Comparison of ENCODE assay signal across 29 cellular contexts in the genomic region with DNA sequence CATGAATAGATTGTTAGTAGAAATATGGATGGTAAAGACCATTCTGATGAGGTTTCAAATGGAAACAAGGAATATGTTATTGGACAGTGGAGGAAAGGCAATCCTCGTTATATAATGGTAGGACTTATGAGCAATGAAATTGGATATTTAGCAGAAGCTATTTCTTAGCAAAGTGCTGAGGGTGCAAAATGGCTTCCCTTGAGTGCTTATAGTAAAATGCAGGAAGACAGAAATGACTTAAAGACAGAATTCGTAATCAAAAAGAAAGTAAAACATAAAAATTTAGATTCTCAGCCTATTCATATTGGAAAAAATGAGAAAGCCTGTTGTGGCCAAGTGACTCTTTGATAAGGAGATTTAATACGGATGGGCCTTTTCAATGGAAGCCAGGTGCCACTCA.
"Had no signal": no experiment of that assay in that cellular context is flagged by ENCODE, and none has a peak within 500 bp of the region (broad histone marks: within the 10 kb centered on the region; RNA-seq: fewer than 3 reads in every experiment).

No MANE protein-coding gene starts in this region.

- H3K27ac ChIP-seq: breast epithelium, cardiac muscle cell, colonic mucosa, epithelial cell of prostate, esophagus squamous epithelium, heart right ventricle, WERI-Rb-1 had no signal

- ATAC-seq: activated naive CD4-positive, alpha-beta T cell treated with anti-CD3 and anti-CD28 coated beads, Interleukin-2, amount 50 U/mL, for 72 hours; gastroesophageal sphincter; heart right ventricle; T-helper 17 cell had no signal

- DNase-seq: activated B cell treated with CpG ODN at 0.5 μM for 24 hours; activated CD4-positive, alpha-beta memory T cell treated with anti-CD3 and anti-CD28 coated beads, Interleukin-2, amount 10 ng/mL, durations not matched to agents 7 days and 5 days; activated CD4-positive, alpha-beta T cell treated with anti-CD3 and anti-CD28 coated beads for 4 hours; activated CD4-positive, alpha-beta T cell treated with anti-CD3 and anti-CD28 coated beads, Interleukin-2, amount 10 ng/mL, durations not matched to agents 7 days and 5 days; activated CD4-positive, alpha-beta T cell treated with anti-CD3 and anti-CD28 coated beads, Interleukin-2, amount 50 U/mL, for 4 hours; activated effector memory CD4-positive, alpha-beta T cell treated with anti-CD3 and anti-CD28 coated beads, Interleukin-2, amount 50 U/mL, for 16 hours; activated naive CD4-positive, alpha-beta T cell treated with anti-CD3 and anti-CD28 coated beads, Interleukin-2, amount 10 ng/mL, durations not matched to agents 7 days and 5 days; activated naive CD8-positive, alpha-beta T cell treated with anti-CD3 and anti-CD28 coated beads, Interleukin-2, amount 10 ng/mL, durations not matched to agents 7 days and 5 days; activated T-cell treated with anti-CD3 and anti-CD28 coated beads, Interleukin-2, amount 50 U/mL, for 48 hours; central memory CD4-positive, alpha-beta T cell; cerebellar nuclear complex; colonic mucosa; effector CD8-positive, alpha-beta T cell; esophagus squamous epithelium; foreskin melanocyte; heart right ventricle; T-helper 1 cell; T-helper 17 cell; T1000; WERI-Rb-1 had no signal

- H3K36me3 ChIP-seq: ascending aorta, breast epithelium, cardiac muscle cell, colonic mucosa, esophagus squamous epithelium, gastroesophageal sphincter, heart right ventricle, WERI-Rb-1 had no signal

- H3K9me3 ChIP-seq: ascending aorta, colonic mucosa, esophagus squamous epithelium had no signal

- H3K4me3 Mint-ChIP-seq: activated B cell treated with CpG ODN at 0.5 μM for 24 hours; activated CD4-positive, alpha-beta memory T cell treated with anti-CD3 and anti-CD28 coated beads, Interleukin-2, amount 10 ng/mL, durations not matched to agents 7 days and 5 days; activated CD4-positive, alpha-beta T cell treated with anti-CD3 and anti-CD28 coated beads, Interleukin-2, amount 10 ng/mL, durations not matched to agents 7 days and 5 days; activated naive CD4-positive, alpha-beta T cell treated with anti-CD3 and anti-CD28 coated beads, Interleukin-2, amount 10 ng/mL, durations not matched to agents 7 days and 5 days; activated naive CD8-positive, alpha-beta T cell treated with anti-CD3 and anti-CD28 coated beads, Interleukin-2, amount 10 ng/mL, durations not matched to agents 7 days and 5 days; brain; T-helper 17 cell; T-helper 2 cell treated with Interferon-gamma antibody and Interleukin-4, amounts not matched to agents 5 μg/mL and 100 μg/mL, for 36 hours had no signal

- H3K36me3 Mint-ChIP-seq: activated naive CD4-positive, alpha-beta T cell treated with anti-CD3 and anti-CD28 coated beads, Interleukin-2, amount 10 ng/mL, durations not matched to agents 7 days and 5 days; activated naive CD4-positive, alpha-beta T cell treated with anti-CD3 and anti-CD28 coated beads, Interleukin-2, amount 50 U/mL, for 72 hours; brain had no signal

- H3K27me3 Mint-ChIP-seq: activated B cell treated with CpG ODN at 0.5 μM for 24 hours; activated CD4-positive, alpha-beta T cell treated with anti-CD3 and anti-CD28 coated beads, Interleukin-2, amount 10 ng/mL, durations not matched to agents 7 days and 5 days; activated naive CD4-positive, alpha-beta T cell treated with anti-CD3 and anti-CD28 coated beads, Interleukin-2, amount 10 ng/mL, durations not matched to agents 7 days and 5 days; activated naive CD8-positive, alpha-beta T cell treated with anti-CD3 and anti-CD28 coated beads, Interleukin-2, amount 10 ng/mL, durations not matched to agents 7 days and 5 days; brain had no signal

- H3K9me3 Mint-ChIP-seq: activated CD4-positive, alpha-beta memory T cell treated with anti-CD3 and anti-CD28 coated beads, Interleukin-2, amount 10 ng/mL, durations not matched to agents 7 days and 5 days; activated CD4-positive, alpha-beta T cell treated with anti-CD3 and anti-CD28 coated beads, Interleukin-2, amount 10 ng/mL, durations not matched to agents 7 days and 5 days had no signal

- H3K27ac Mint-ChIP-seq: activated B cell treated with CpG ODN at 0.5 μM for 24 hours; activated CD4-positive, alpha-beta memory T cell treated with anti-CD3 and anti-CD28 coated beads, Interleukin-2, amount 10 ng/mL, durations not matched to agents 7 days and 5 days; activated CD4-positive, alpha-beta T cell treated with anti-CD3 and anti-CD28 coated beads, Interleukin-2, amount 10 ng/mL, durations not matched to agents 7 days and 5 days; activated naive CD4-positive, alpha-beta T cell treated with anti-CD3 and anti-CD28 coated beads, Interleukin-2, amount 10 ng/mL, durations not matched to agents 7 days and 5 days; activated naive CD4-positive, alpha-beta T cell treated with anti-CD3 and anti-CD28 coated beads, Interleukin-2, amount 50 U/mL, for 72 hours; activated naive CD8-positive, alpha-beta T cell treated with anti-CD3 and anti-CD28 coated beads, Interleukin-2, amount 10 ng/mL, durations not matched to agents 7 days and 5 days; brain; T-helper 17 cell; T-helper 2 cell treated with Interferon-gamma antibody and Interleukin-4, amounts not matched to agents 5 μg/mL and 100 μg/mL, for 36 hours had no signal

- FAIRE-seq: endometrium had no signal

- H3K4me3 ChIP-seq: ascending aorta, breast epithelium, cardiac muscle cell, colonic mucosa, esophagus squamous epithelium, gastroesophageal sphincter, heart right ventricle had no signal

- H3K4me1 Mint-ChIP-seq: activated B cell treated with CpG ODN at 0.5 μM for 24 hours; activated CD4-positive, alpha-beta T cell treated with anti-CD3 and anti-CD28 coated beads, Interleukin-2, amount 10 ng/mL, durations not matched to agents 7 days and 5 days; activated naive CD4-positive, alpha-beta T cell treated with anti-CD3 and anti-CD28 coated beads, Interleukin-2, amount 10 ng/mL, durations not matched to agents 7 days and 5 days; brain; T-helper 17 cell had no signal

- H3K27me3 ChIP-seq: ascending aorta, breast epithelium, cardiac muscle cell, colonic mucosa, esophagus squamous epithelium, heart right ventricle had no signal

- H3K4me1 ChIP-seq: breast epithelium, colonic mucosa had no signal
